Comparison of ENCODE assay signal across 8 cellular contexts in the genomic region with DNA sequence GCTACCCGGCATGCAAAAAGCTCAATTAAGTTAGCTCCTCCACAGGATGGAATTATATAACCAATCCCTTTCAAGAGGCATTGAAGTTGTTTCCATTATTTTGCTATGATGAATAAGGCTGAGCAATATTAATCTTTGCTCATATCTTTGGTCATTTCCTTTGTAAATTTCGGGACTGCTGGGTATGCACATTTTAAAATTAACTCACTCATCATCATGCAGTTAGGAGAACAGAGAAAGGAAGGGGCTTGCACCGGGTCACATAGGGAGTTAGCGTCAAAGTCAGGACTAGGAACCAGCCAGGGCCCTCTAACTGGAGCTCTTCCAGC. TPM values are rescaled to one million over a fixed set of nuclear protein-coding genes. Genes with fewer than 3 reads are reported as not detected.
DNase-seq lines count a peak whose midpoint lies in the region; TF ChIP-seq lines count a peak whose summit lies in the region.

No MANE protein-coding gene starts in this region.

- H3K4me1 Mint-ChIP-seq in CD8-positive, alpha-beta memory T cell = peaks cover 36 to 48% (median 44%) of the 10 kb centered on the region in 3 donors
- peaks cover 19% of the 10 kb centered on the region for H3K4me1 Mint-ChIP-seq in neural progenitor cell

- no peaks in the 10 kb centered on the region for H3K79me2 ChIP-seq in neural progenitor cell (ENCODE audit: low read depth)

- no peaks in the 10 kb centered on the region for H3K27me3 Mint-ChIP-seq in CD8-positive, alpha-beta memory T cell
- peaks cover 16% of the 10 kb centered on the region for H3K27me3 Mint-ChIP-seq in neural progenitor cell (ENCODE audit: insufficient read depth, low read depth)

- no peaks in the 10 kb centered on the region for H3K27me3 ChIP-seq in CD8-positive, alpha-beta memory T cell (ENCODE audit: insufficient read depth, low read length, poor library complexity, severe bottlenecking)
- peaks cover 11% of the 10 kb centered on the region for H3K27me3 ChIP-seq in neural progenitor cell

- POLR2A ChIA-PET in CD8-positive, alpha-beta memory T cell (lab: Charles Lee) = interaction anchor here (0.8 to 2.7 kb wide), 2 partner anchors 8 to 12 kb away, joined by 3 to 48 read pairs; no protein-coding TSS in a partner anchor

- H3K27ac ChIP-seq in CD8-positive, alpha-beta memory T cell (ENCODE audit: low read depth, low read length) = peak overlapping the region; percentile 94
- H3K27ac ChIP-seq in caudate nucleus (ENCODE audit: low read depth, low read length) (peak overlapping the region; percentile 74), neural progenitor cell (no peak overlapping the region)

- no peaks in the 10 kb centered on the region for H4K20me1 ChIP-seq in neural progenitor cell (ENCODE audit: low read depth)

- DNase-seq in CD8-positive, alpha-beta memory T cell = no peak
- DNase-seq in HS-5 (ENCODE audit: low read depth) (peak; percentile 78), caudate nucleus (lab: John Stamatoyannopoulos, UW) (peak in 3 of 61 donors; percentile 21 to 63 (median 34)), neural progenitor cell (ENCODE audit: low spot score) (no peak), germinal center (ENCODE audit: low spot score) (no peak), NCI-H146 treated with DMSO at 0.1 percent for 48 hours (lab: John Stamatoyannopoulos, UW; ENCODE audit: unreplicated experiment) (no peak), putamen (ENCODE audit: low spot score) (no peak), pons (ENCODE audit: low spot score) (no peak)

- H3K4me1 ChIP-seq in CD8-positive, alpha-beta memory T cell (ENCODE audit: insufficient read depth, low read length) = peaks cover 37% of the 10 kb centered on the region
- peaks cover 9% of the 10 kb centered on the region for H3K4me1 ChIP-seq in neural progenitor cell

- H3K36me3 ChIP-seq in CD8-positive, alpha-beta memory T cell (ENCODE audit: insufficient read depth, low read length) = no peaks in the 10 kb centered on the region
- no peaks in the 10 kb centered on the region for H3K36me3 ChIP-seq in neural progenitor cell

- no peaks in the 10 kb centered on the region for H3K9me3 Mint-ChIP-seq in CD8-positive, alpha-beta memory T cell
- peaks cover 4% of the 10 kb centered on the region for H3K9me3 Mint-ChIP-seq in neural progenitor cell

- peak overlapping the region; percentile 84 to 93 (median 89) for H3K4me3 Mint-ChIP-seq in CD8-positive, alpha-beta memory T cell
- peak overlapping the region; percentile 94 for H3K4me3 Mint-ChIP-seq in neural progenitor cell

- peak overlapping the region; percentile 54 to 98 (median 94) for H3K27ac Mint-ChIP-seq in CD8-positive, alpha-beta memory T cell
- H3K27ac Mint-ChIP-seq in neural progenitor cell = peak overlapping the region; percentile 42

- H3K4me3 ChIP-seq in CD8-positive, alpha-beta memory T cell (ENCODE audit: low read length) = peak overlapping the region; percentile 95
- peak overlapping the region; percentile 60 for H3K4me3 ChIP-seq in neural progenitor cell

- peaks cover 6% of the 10 kb centered on the region for H3F3A ChIP-seq in neural progenitor cell (ENCODE audit: low read depth)

- H3K9me3 ChIP-seq in CD8-positive, alpha-beta memory T cell (ENCODE audit: low read length) = no peaks in the 10 kb centered on the region
- H3K9me3 ChIP-seq in neural progenitor cell (ENCODE audit: low read depth) = no peaks in the 10 kb centered on the region

- H3K4me2 ChIP-seq in neural progenitor cell = peak overlapping the region; percentile 54

- CTCF ChIA-PET in CD8-positive, alpha-beta memory T cell (lab: Charles Lee) = interaction anchor here (0.7 to 3.6 kb wide), 9 partner anchors 8 to 142 kb away, joined by 3 to 45 read pairs (median 6); no protein-coding TSS in a partner anchor

- peaks cover 0 to 4% (median 0%) of the 10 kb centered on the region in 3 donors for H3K36me3 Mint-ChIP-seq in CD8-positive, alpha-beta memory T cell
- peaks cover 2% of the 10 kb centered on the region for H3K36me3 Mint-ChIP-seq in neural progenitor cell

- no peak for TF ChIP-seq CTCF in neural progenitor cell (IDR thresholded peaks at IDR 0.05)

- H2AFZ ChIP-seq in neural progenitor cell (replicated peaks) = peak overlapping the region; percentile 55

- H3K9ac ChIP-seq in neural progenitor cell = no peak overlapping the region

RNA-seq across cellular contexts. Expression of gene FAM110A, which starts 0.4 kb away (rescaled TPM):
- 10 to 100 TPM; 13.3 to 15.0 TPM for total RNA-seq in CD8-positive, alpha-beta memory T cell
- 14.9 TPM for polyA plus RNA-seq in CD8-positive, alpha-beta memory T cell
- 2.9 and 9.1 TPM in 2 replicates for total RNA-seq in neural progenitor cell (ENCODE audit: low replicate concordance)
